ENCODE assay signal across 9 cellular contexts in genomic region chr19:11848200-11848593, GRCh38. TPM values are rescaled to one million over a fixed set of nuclear protein-coding genes. Genes with fewer than 3 reads are reported as not detected.
A peak's percentile ranks its signal among the peaks of the same experiment; 100 is the strongest.
DNase-seq lines count a peak whose midpoint lies in the region; ATAC-seq and TF ChIP-seq lines count a peak whose summit lies in the region.
"Had no signal": no experiment of that assay in that cellular context is flagged by ENCODE, and none has a peak within 500 bp of the region (broad histone marks: within the 10 kb centered on the region; RNA-seq: fewer than 3 reads in every experiment).

No MANE protein-coding gene starts in this region.

- H3K9me3 ChIP-seq in BLaER1 (peaks cover 28% of the 10 kb centered on the region), IMR-90 (ENCODE audit: control insufficient read depth, insufficient read depth, low read length) (peaks cover under 1% of the 10 kb centered on the region; the same call in 1 of the 2 replicates), neutrophil (peaks cover 4% of the 10 kb centered on the region)

- no peak overlapping the region for H3K4ac ChIP-seq in IMR-90 (ENCODE audit: low read depth, low read length)

- no peak overlapping the region for H2AK9ac ChIP-seq in IMR-90 (replicated peaks; ENCODE audit: low read depth, low read length, poor library complexity)

- H3K27ac ChIP-seq in BLaER1 (no peak overlapping the region), IMR-90 (ENCODE audit: insufficient read depth, low read length) (no peak overlapping the region), neutrophil (peak overlapping the region; percentile 77)

- POLR2A ChIA-PET in IMR-90 (lab: Charles Lee; ENCODE audit: unreplicated experiment) = no interaction called here

- CTCF ChIA-PET in IMR-90 (lab: Yijun Ruan, JAX) = interaction anchor here (0.6 to 1.1 kb wide), 2 partner anchors 25 to 51 kb away, joined by 3 read pairs; no protein-coding TSS in a partner anchor

- intact Hi-C loops in IMR-90 (cut with micrococcal nuclease) = no loop called here

- H3K4me2 ChIP-seq in BLaER1 (peak overlapping the region; percentile 91), IMR-90 (ENCODE audit: low read depth, low read length) (peak overlapping the region; percentile 25)

- H4K8ac ChIP-seq in IMR-90 (ENCODE audit: low read depth in 2 of 2, low read length in 2 of 2) = peak overlapping the region; percentile 28 to 73; a peak in 3 of 4 replicates

- ATAC-seq in IMR-90 (ENCODE audit: low read depth) = no peak; the same call in 1 of the 2 replicates
- ATAC-seq in HG03039 (IDR thresholded peaks at IDR 0.05; ENCODE audit: unreplicated experiment) = no peak
- ATAC-seq in HG02763 (IDR thresholded peaks at IDR 0.05; ENCODE audit: unreplicated experiment) = no peak
- no peak for ATAC-seq in HG02885 (IDR thresholded peaks at IDR 0.05; ENCODE audit: poor library complexity, unreplicated experiment)

- no peak overlapping the region for H4K5ac ChIP-seq in IMR-90 (ENCODE audit: low read depth, low read length)

- H3K27ac Mint-ChIP-seq in chondrocyte (ENCODE audit: unreplicated experiment) = no peak overlapping the region

- no TSS peak for BruUV-seq in IMR-90 (replicated peaks; lab: Mats Ljungman, UMichigan)

- H4K20me1 ChIP-seq in BLaER1 (peaks cover 23% of the 10 kb centered on the region), IMR-90 (ENCODE audit: insufficient read depth, low read length) (no peaks in the 10 kb centered on the region)

- no peak for TF ChIP-seq POLR2A in IMR-90 (IDR thresholded peaks at IDR 0.05; ENCODE audit: low read depth, low read length)

- H3K4me1 Mint-ChIP-seq in chondrocyte (ENCODE audit: low read depth) = peaks cover 12% of the 10 kb centered on the region

- H4K91ac ChIP-seq in IMR-90 (ENCODE audit: insufficient read depth, low read depth, low read length) = no peak overlapping the region

- H3K27me3 ChIP-seq in BLaER1 (no peaks in the 10 kb centered on the region), IMR-90 (ENCODE audit: control insufficient read depth, insufficient read depth, low read length) (no peaks in the 10 kb centered on the region), neutrophil (no peaks in the 10 kb centered on the region)

- H2BK15ac ChIP-seq in IMR-90 (ENCODE audit: low read depth, low read length) = no peak overlapping the region

- in situ Hi-C loops in IMR-90 (cut with MboI; ENCODE audit: low sequenced_read_pairs) = no loop called here

- TF ChIP-seq CTCF in IMR-90 (conservative IDR thresholded peaks at IDR 0.05; ENCODE audit: low read depth, low read length) (no peak), chondrocyte (IDR thresholded peaks at IDR 0.05) (no peak), neutrophil (IDR thresholded peaks at IDR 0.05) (no peak)

- H3K9ac ChIP-seq in BLaER1 = no peak overlapping the region
- no peak overlapping the region for H3K9ac ChIP-seq in IMR-90 (ENCODE audit: low read depth, low read length)

- H2AFZ ChIP-seq in IMR-90 (replicated peaks; ENCODE audit: low read length, poor library complexity) = peak overlapping the region; percentile 98

- no peak overlapping the region for H2BK5ac ChIP-seq in IMR-90 (ENCODE audit: low read depth, low read length, poor library complexity, severe bottlenecking)

- H3K79me1 ChIP-seq in IMR-90 (ENCODE audit: low read depth in 1 of 2, low read length in 2 of 2) = peaks cover 15 to 28% of the 10 kb centered on the region in 2 experiments; a peak in 3 of 4 replicates

- H3K9me1 ChIP-seq in IMR-90 (ENCODE audit: insufficient read depth, low read length) = no peaks in the 10 kb centered on the region

- no peak for TF ChIP-seq RAD21 in IMR-90 (IDR thresholded peaks at IDR 0.05; ENCODE audit: low read length)

- no peak overlapping the region for H2BK20ac ChIP-seq in IMR-90 (ENCODE audit: low read depth, low read length)

- no peak overlapping the region for H3K56ac ChIP-seq in IMR-90 (ENCODE audit: extremely low read depth, insufficient read depth, low read length)

- peak overlapping the region; percentile 81 for H3K4me3 ChIP-seq in BLaER1
- peak overlapping the region; percentile 83; the same call in 1 of the 2 replicates for H3K4me3 ChIP-seq in IMR-90 (ENCODE audit: insufficient read depth, low read depth, low read length)
- peak overlapping the region; percentile 63 to 75 for H3K4me3 ChIP-seq in neutrophil (ENCODE audit: low read depth in 1 of 2, low read length in 1 of 2)

- dilution Hi-C loops in IMR-90 (cut with HindIII; ENCODE audit: low sequenced_read_pairs, unreplicated experiment) = no loop called here

- 0 out of 2 replicates have a peak overlapping the region, but pooled peaks have one; percentile 14 for H3K14ac ChIP-seq in IMR-90 (replicated peaks; ENCODE audit: low read depth, low read length)

- H3K27me3 Mint-ChIP-seq in chondrocyte (ENCODE audit: low read depth) = no peaks in the 10 kb centered on the region

- H3K4me1 ChIP-seq in BLaER1 = peaks cover 26% of the 10 kb centered on the region
- H3K4me1 ChIP-seq in IMR-90 (ENCODE audit: control insufficient read depth, insufficient read depth, low read length) = no peaks in the 10 kb centered on the region
- H3K4me1 ChIP-seq in neutrophil (ENCODE audit: control insufficient read depth in 1 of 2, insufficient read depth in 1 of 2, low read depth in 1 of 2, low read length in 1 of 2) = peaks cover 11 to 17% of the 10 kb centered on the region in 2 experiments

- peak overlapping the region; percentile 77 for H3K4me3 Mint-ChIP-seq in chondrocyte (ENCODE audit: unreplicated experiment)

- 0% methylated on average over 2 of the region's 11 CpGs; no CpG with 5 or more reads in 1 of the 2 experiments for WGBS in IMR-90 (ENCODE audit: extremely low coverage in 2 of 2, insufficient read length in 1 of 2), 2 experiments

- H3K36me3 ChIP-seq in BLaER1 (peaks cover 30% of the 10 kb centered on the region), IMR-90 (ENCODE audit: control insufficient read depth, insufficient read depth, low read length) (no peaks in the 10 kb centered on the region; the same call in none of the 2 replicates), neutrophil (no peaks in the 10 kb centered on the region)

- peak overlapping the region; percentile 52; the same call in 1 of the 2 replicates for H3K23ac ChIP-seq in IMR-90 (ENCODE audit: low read depth, low read length)

- no peak overlapping the region for H2BK120ac ChIP-seq in IMR-90 (ENCODE audit: low read depth, low read length)

- H3K18ac ChIP-seq in IMR-90 (ENCODE audit: low read depth, low read length) = no peak overlapping the region

- H3K9me3 Mint-ChIP-seq in chondrocyte (ENCODE audit: low read depth) = peaks cover 3% of the 10 kb centered on the region

- H2AK5ac ChIP-seq in IMR-90 (ENCODE audit: low read depth, low read length) = no peak overlapping the region

- DNase-seq in IMR-90 (no peak), chondrocyte (ENCODE audit: low spot score) (no peak)
- no peak for DNase-seq in activated CD4-positive, CD25-positive, alpha-beta regulatory T cell (lab: John Stamatoyannopoulos, UW)
- DNase-seq: cortex of kidney had no signal

- H3K36me3 Mint-ChIP-seq in chondrocyte (ENCODE audit: low read depth) = peaks cover 3% of the 10 kb centered on the region

TF ChIP-seq in IMR-90, 13 proteins besides CTCF, POLR2A, EP300 and RAD21 (continues in another document):
- TF ChIP-seq, protein P1, sequence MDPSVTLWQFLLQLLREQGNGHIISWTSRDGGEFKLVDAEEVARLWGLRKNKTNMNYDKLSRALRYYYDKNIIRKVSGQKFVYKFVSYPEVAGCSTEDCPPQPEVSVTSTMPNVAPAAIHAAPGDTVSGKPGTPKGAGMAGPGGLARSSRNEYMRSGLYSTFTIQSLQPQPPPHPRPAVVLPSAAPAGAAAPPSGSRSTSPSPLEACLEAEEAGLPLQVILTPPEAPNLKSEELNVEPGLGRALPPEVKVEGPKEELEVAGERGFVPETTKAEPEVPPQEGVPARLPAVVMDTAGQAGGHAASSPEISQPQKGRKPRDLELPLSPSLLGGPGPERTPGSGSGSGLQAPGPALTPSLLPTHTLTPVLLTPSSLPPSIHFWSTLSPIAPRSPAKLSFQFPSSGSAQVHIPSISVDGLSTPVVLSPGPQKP (IDR thresholded peaks at IDR 0.05; ENCODE audit: borderline replicate concordance, low read depth, low read length) = no peak
- TF ChIP-seq USF2 (IDR thresholded peaks at IDR 0.05; ENCODE audit: low read depth, low read length) (no peak), MAFK (IDR thresholded peaks at IDR 0.05; ENCODE audit: low read depth, low read length) (no peak), MXI1 (IDR thresholded peaks at IDR 0.05; ENCODE audit: borderline replicate concordance, low read depth, low read length) (no peak), BHLHE40 (IDR thresholded peaks at IDR 0.05; ENCODE audit: low read depth, low read length) (no peak), FOS (IDR thresholded peaks at IDR 0.05; ENCODE audit: low read depth, low read length) (no peak), RCOR1 (IDR thresholded peaks at IDR 0.05; ENCODE audit: insufficient replicate concordance, low read length) (no peak), CHD1 (IDR thresholded peaks at IDR 0.05; ENCODE audit: low read depth, low read length) (no peak)

RNA-seq across cellular contexts. Expression of gene ZNF439, which starts 0.3 kb away (rescaled TPM):
- 8.4 and 10.0 TPM in 2 replicates for total RNA-seq in IMR-90 (2012; rRNA removed)
- 3.8 and 4.8 TPM in 2 replicates for polyA plus RNA-seq in IMR-90 (2012; rRNA removed)
- 0.57 and 0.87 TPM in 2 replicates for polyA plus RNA-seq in IMR-90 (2012; cell fraction: cytosol; rRNA removed)
- polyA plus RNA-seq in IMR-90 (2012; cell fraction: nucleus; rRNA removed; ENCODE audit: low replicate concordance) = 4.5 and 22.3 TPM in 2 replicates
- total RNA-seq in chondrocyte = 1.1 to 5.7 TPM (median 4.9 TPM) in 3 replicates

RNA-seq across cellular contexts. Expression of gene ZNF440, which starts 34.1 kb away (rescaled TPM):
- total RNA-seq in IMR-90 (2012; rRNA removed) (8.4 and 9.4 TPM in 2 replicates), chondrocyte (8.2 to 11.6 TPM (median 8.4 TPM) in 3 replicates)
- 1.7 and 2.8 TPM in 2 replicates for polyA plus RNA-seq in IMR-90 (2012; rRNA removed)
- polyA plus RNA-seq in IMR-90 (2012; cell fraction: cytosol; rRNA removed) = 0.33 and 0.77 TPM in 2 replicates
- 1.6 and 10.7 TPM in 2 replicates for polyA plus RNA-seq in IMR-90 (2012; cell fraction: nucleus; rRNA removed; ENCODE audit: low replicate concordance)

RNA-seq across cellular contexts. Expression of gene ZNF69, which starts 39.4 kb away (rescaled TPM):
- total RNA-seq in IMR-90 (2012; rRNA removed) = 10.8 and 12.0 TPM in 2 replicates
- polyA plus RNA-seq in IMR-90 (2012; rRNA removed) = 1.2 and 2.7 TPM in 2 replicates
- 0.47 and 0.81 TPM in 2 replicates for polyA plus RNA-seq in IMR-90 (2012; cell fraction: cytosol; rRNA removed)
- polyA plus RNA-seq in IMR-90 (2012; cell fraction: nucleus; rRNA removed; ENCODE audit: low replicate concordance) = 1.4 and 4.8 TPM in 2 replicates
- 11.9 to 15.4 TPM (median 12.0 TPM) in 3 replicates for total RNA-seq in chondrocyte

RNA-seq across cellular contexts. Expression of gene ZNF491, which starts 49.9 kb away (rescaled TPM):
- total RNA-seq in IMR-90 (2012; rRNA removed) = 3.6 and 4.2 TPM in 2 replicates
- 0.80 and 1.5 TPM in 2 replicates for polyA plus RNA-seq in IMR-90 (2012; rRNA removed)
- polyA plus RNA-seq in IMR-90 (2012; cell fraction: cytosol; rRNA removed) = 0.15 and 0.17 TPM in 2 replicates
- polyA plus RNA-seq in IMR-90 (2012; cell fraction: nucleus; rRNA removed; ENCODE audit: low replicate concordance) = 0.57 and 4.8 TPM in 2 replicates
- total RNA-seq in chondrocyte = 3.6 to 7.1 TPM (median 4.2 TPM) in 3 replicates
